In the genomic region with DNA sequence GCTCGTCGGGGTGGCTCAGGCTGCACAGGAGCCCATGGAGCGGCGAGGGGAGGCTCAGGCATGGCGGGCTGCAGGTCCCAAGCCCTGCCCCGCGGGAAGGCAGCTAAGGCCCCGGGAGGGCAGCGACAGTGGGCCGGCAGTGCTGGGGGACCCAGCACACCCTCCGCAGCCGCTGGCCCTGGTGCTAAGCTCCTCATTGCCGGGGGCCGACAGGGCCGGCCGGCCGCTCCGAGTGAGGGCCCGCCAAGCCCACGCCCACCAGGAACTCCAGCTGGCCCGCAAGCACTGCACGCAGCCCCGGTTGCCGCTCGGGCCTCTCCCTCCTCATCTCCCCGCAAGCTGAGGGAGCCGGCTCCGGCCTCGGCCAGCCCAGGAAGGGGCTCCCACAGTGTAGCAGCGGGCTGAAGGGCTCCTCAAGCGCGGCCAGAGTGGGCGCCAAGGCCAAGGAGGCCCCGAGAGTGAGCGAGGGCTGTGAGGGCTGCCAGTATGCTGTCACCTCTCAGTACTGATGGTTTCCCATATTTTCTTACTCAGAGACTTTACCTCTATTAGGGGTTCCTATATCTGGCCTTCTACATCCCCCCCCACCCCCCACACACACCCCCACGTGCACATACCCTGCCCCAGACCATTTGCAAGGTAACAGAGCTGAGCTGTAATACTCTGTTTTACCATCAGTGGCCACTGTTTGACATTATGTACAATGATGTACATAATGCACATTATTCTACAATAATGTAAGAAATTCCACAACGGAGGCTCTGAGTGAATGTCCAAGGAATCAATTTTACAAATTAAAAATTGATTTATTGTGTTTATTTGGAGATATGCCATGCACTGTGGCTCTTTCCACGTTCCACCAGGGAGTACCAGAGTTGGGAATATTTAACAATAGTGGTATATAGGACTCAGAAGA, we compare ENCODE assay signal across 13 cellular contexts. TPM values are rescaled to one million over a fixed set of nuclear protein-coding genes. Genes with fewer than 3 reads are reported as not detected.
DNase-seq lines count a peak whose midpoint lies in the region; ATAC-seq and TF ChIP-seq lines count a peak whose summit lies in the region.
"Had no signal": no experiment of that assay in that cellular context is flagged by ENCODE, and none has a peak within 500 bp of the region (broad histone marks: within the 10 kb centered on the region; RNA-seq: fewer than 3 reads in every experiment).

No MANE protein-coding gene starts in this region.

- TF ChIP-seq CTCF in BJ (IDR thresholded peaks at IDR 0.05; ENCODE audit: insufficient read depth, low read depth, low read length) (peak; percentile 14; the same call in 1 of the 2 replicates), GM12874 (IDR thresholded peaks at IDR 0.05; ENCODE audit: insufficient read depth, low read depth, low read length) (peak; percentile 30; the same call in 1 of the 2 replicates), VCaP (conservative IDR thresholded peaks at IDR 0.05) (peak; percentile 34)

- H3K27me3 ChIP-seq in BJ (ENCODE audit: control insufficient read depth, insufficient read depth, low read length) = peaks cover 3% of the 10 kb centered on the region; the same call in 1 of the 2 replicates

- H3K9me3 Mint-ChIP-seq in activated CD8-positive, alpha-beta memory T cell treated with anti-CD3 and anti-CD28 coated beads, Interleukin-2, amount 10 ng/mL, durations not matched to agents 7 days and 5 days (ENCODE audit: low read depth) = no peaks in the 10 kb centered on the region

- DNase-seq in BJ (ENCODE audit: low read depth) = no peak
- DNase-seq in left lobe of liver (ENCODE audit: low spot score) = no peak
- DNase-seq in GM19238 (ENCODE audit: insufficient read length, low spot score) = no peak
- no peak for DNase-seq in NCI-H2107 treated with DMSO at 0.1 percent for 48 hours (lab: John Stamatoyannopoulos, UW; ENCODE audit: unreplicated experiment)
- no peak for DNase-seq in SW 1271 (lab: John Stamatoyannopoulos, UW)
- no peak for DNase-seq in activated CD8-positive, alpha-beta memory T cell treated with anti-CD3 and anti-CD28 coated beads, Interleukin-2, amount 10 ng/mL, durations not matched to agents 7 days and 5 days
- DNase-seq: activated CD4-positive, alpha-beta T cell treated with anti-CD3 and anti-CD28 coated beads for 4 hours; body of pancreas; COR-L47; MV-4-11; NCI-H526 treated with DMSO at 0.1 percent for 48 hours had no signal

- H3K27ac Mint-ChIP-seq in activated CD8-positive, alpha-beta memory T cell treated with anti-CD3 and anti-CD28 coated beads, Interleukin-2, amount 10 ng/mL, durations not matched to agents 7 days and 5 days = no peak overlapping the region

- no peaks in the 10 kb centered on the region for H3K36me3 Mint-ChIP-seq in activated CD8-positive, alpha-beta memory T cell treated with anti-CD3 and anti-CD28 coated beads, Interleukin-2, amount 10 ng/mL, durations not matched to agents 7 days and 5 days

- no peaks in the 10 kb centered on the region for H3K36me3 ChIP-seq in BJ (ENCODE audit: control insufficient read depth, insufficient read depth, low read length)

- CTCF ChIA-PET in BJ (lab: Yijun Ruan, JAX) = interaction anchor here (0.5 to 1.5 kb wide), 6 partner anchors 10 to 218 kb away, joined by 3 to 4 read pairs (median 4); no protein-coding TSS in a partner anchor
- CTCF ChIA-PET in activated CD8-positive, alpha-beta memory T cell treated with anti-CD3 and anti-CD28 coated beads, Interleukin-2, amount 10 ng/mL, durations not matched to agents 7 days and 5 days (lab: Charles Lee) = no interaction called here

- H3K27me3 Mint-ChIP-seq in activated CD8-positive, alpha-beta memory T cell treated with anti-CD3 and anti-CD28 coated beads, Interleukin-2, amount 10 ng/mL, durations not matched to agents 7 days and 5 days = peaks cover 34% of the 10 kb centered on the region

- H3K4me3 ChIP-seq in BJ (ENCODE audit: low read depth, low read length) = no peak overlapping the region
- H3K4me3 ChIP-seq: body of pancreas had no signal

- H3K27ac ChIP-seq in VCaP = peak overlapping the region; percentile 24; the same call in 1 of the 2 replicates
- H3K27ac ChIP-seq: body of pancreas had no signal

- peak; percentile 29 for ATAC-seq in left lobe of liver
- ATAC-seq in activated CD8-positive, alpha-beta memory T cell treated with anti-CD3 and anti-CD28 coated beads, Interleukin-2, amount 10 ng/mL, durations not matched to agents 7 days and 5 days = no peak
- ATAC-seq: body of pancreas had no signal

- H3K4me3 Mint-ChIP-seq in activated CD8-positive, alpha-beta memory T cell treated with anti-CD3 and anti-CD28 coated beads, Interleukin-2, amount 10 ng/mL, durations not matched to agents 7 days and 5 days = no peak overlapping the region

- peaks cover 6% of the 10 kb centered on the region for H3K4me1 Mint-ChIP-seq in activated CD8-positive, alpha-beta memory T cell treated with anti-CD3 and anti-CD28 coated beads, Interleukin-2, amount 10 ng/mL, durations not matched to agents 7 days and 5 days

- POLR2A ChIA-PET in BJ (lab: Charles Lee) = no interaction called here

RNA-seq across cellular contexts. Expression of a gene that starts 3.7 kb away (rescaled TPM):
- polyA plus RNA-seq in BJ (2011; rRNA removed) = 4.7 and 6.5 TPM in 2 replicates
- polyA minus RNA-seq in BJ (2011; rRNA and poly(A)+ RNA removed) = 2.4 and 3.4 TPM in 2 replicates
- total RNA-seq in left lobe of liver = 0.23 TPM
- not detected for total RNA-seq in activated CD8-positive, alpha-beta memory T cell treated with anti-CD3 and anti-CD28 coated beads, Interleukin-2, amount 10 ng/mL, durations not matched to agents 7 days and 5 days
